Comparison of ENCODE assay signal across 8 cellular contexts in the genomic region with DNA sequence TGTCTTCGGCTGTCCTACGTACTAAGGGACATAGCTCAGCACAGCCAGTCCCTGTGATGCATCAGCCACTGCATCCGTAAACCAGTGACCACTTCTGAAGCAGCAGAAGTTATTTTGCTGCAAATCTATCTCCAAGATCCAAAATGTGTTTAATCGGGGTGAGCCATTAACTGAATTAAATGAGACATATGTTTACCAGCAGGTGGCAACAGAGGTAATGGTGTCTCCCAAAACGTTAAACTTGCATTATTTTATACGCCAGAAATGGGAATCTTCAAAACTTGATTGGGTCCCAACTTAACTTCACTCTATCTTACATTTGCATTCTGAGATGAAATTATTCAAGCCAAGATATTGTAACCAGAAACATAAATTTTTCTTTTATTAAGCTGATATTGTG.
DNase-seq lines count a peak whose midpoint lies in the region; ATAC-seq and TF ChIP-seq lines count a peak whose summit lies in the region.

No MANE protein-coding gene starts in this region.

- no peak for TF ChIP-seq EP300 in Ishikawa (IDR thresholded peaks at IDR 0.05; ENCODE audit: borderline replicate concordance)

- no peaks in the 10 kb centered on the region for H3K27me3 ChIP-seq in MG63

- peak; percentile 42 for DNase-seq in D341Med (ENCODE audit: low spot score)
- DNase-seq in mesothelial cell of epicardium (ENCODE audit: low spot score in 2 of 2, unreplicated experiment in 2 of 2), result no peak
- DNase-seq in MG63, result no peak
- no peak for DNase-seq in activated effector memory CD4-positive, alpha-beta T cell treated with Interleukin-2 at 50 U/mL for 16 hours
- DNase-seq in activated effector memory CD4-positive, alpha-beta T cell treated with anti-CD3 and anti-CD28 coated beads, Interleukin-2, amount 50 U/mL, for 16 hours, result no peak

- H3K9me3 Mint-ChIP-seq in brain (peaks cover 3 to 16% (median 12%) of the 10 kb centered on the region in 5 experiments), mesothelial cell of epicardium (peaks cover 15% of the 10 kb centered on the region)

- H3K4me3 ChIP-seq in MG63, result no peak overlapping the region

- H3K4me3 Mint-ChIP-seq in brain, result no peak overlapping the region
- no peak overlapping the region for H3K4me3 Mint-ChIP-seq in mesothelial cell of epicardium

- peaks cover 3% of the 10 kb centered on the region for H3K27me3 Mint-ChIP-seq in brain
- H3K27me3 Mint-ChIP-seq in mesothelial cell of epicardium (ENCODE audit: low read depth), result no peaks in the 10 kb centered on the region

- H3K27ac Mint-ChIP-seq in brain (peak overlapping the region in 2 of 5 experiments; percentile 16 to 55), mesothelial cell of epicardium (no peak overlapping the region)

- H3K9me3 ChIP-seq in MG63, result peaks cover 3% of the 10 kb centered on the region; the same call in 1 of the 2 replicates

- TF ChIP-seq RAD21 in Ishikawa (IDR thresholded peaks at IDR 0.05; ENCODE audit: low read depth), result peak; percentile 84

- no peak for ATAC-seq in HG02970 (IDR thresholded peaks at IDR 0.05; ENCODE audit: low FRiP score, unreplicated experiment)

- peak; percentile 59 to 64 for TF ChIP-seq CTCF in brain (conservative IDR thresholded peaks at IDR 0.05)
- peak; percentile 44 for TF ChIP-seq CTCF in mesothelial cell of epicardium (IDR thresholded peaks at IDR 0.05; ENCODE audit: unreplicated experiment)

- H3K4me1 Mint-ChIP-seq in brain, result peaks cover 16% of the 10 kb centered on the region
- H3K4me1 Mint-ChIP-seq in mesothelial cell of epicardium, result peaks cover 1% of the 10 kb centered on the region

- H3K36me3 Mint-ChIP-seq in brain, result peaks cover 11% of the 10 kb centered on the region
- peaks cover 4% of the 10 kb centered on the region for H3K36me3 Mint-ChIP-seq in mesothelial cell of epicardium

- no peaks in the 10 kb centered on the region for H3K36me3 ChIP-seq in MG63

TF ChIP-seq in Ishikawa, 13 proteins besides CTCF, POLR2A, EP300 and RAD21:
- TF ChIP-seq FOXM1 (IDR thresholded peaks at IDR 0.05; ENCODE audit: borderline replicate concordance, low read depth) (no peak), EGR1 (IDR thresholded peaks at IDR 0.05) (no peak), ZBTB7A (IDR thresholded peaks at IDR 0.05; ENCODE audit: low read depth) (no peak), NFIC (IDR thresholded peaks at IDR 0.05) (no peak), TAF1 (IDR thresholded peaks at IDR 0.05; ENCODE audit: low read depth) (no peak), TEAD4 (IDR thresholded peaks at IDR 0.05) (no peak), YY1 (IDR thresholded peaks at IDR 0.05; ENCODE audit: low read depth) (no peak), TCF12 (IDR thresholded peaks at IDR 0.05; ENCODE audit: low read depth) (no peak), CREB1 (IDR thresholded peaks at IDR 0.05; ENCODE audit: low read depth) (no peak), CEBPB (IDR thresholded peaks at IDR 0.05) (no peak)
- TF ChIP-seq, protein P1, sequence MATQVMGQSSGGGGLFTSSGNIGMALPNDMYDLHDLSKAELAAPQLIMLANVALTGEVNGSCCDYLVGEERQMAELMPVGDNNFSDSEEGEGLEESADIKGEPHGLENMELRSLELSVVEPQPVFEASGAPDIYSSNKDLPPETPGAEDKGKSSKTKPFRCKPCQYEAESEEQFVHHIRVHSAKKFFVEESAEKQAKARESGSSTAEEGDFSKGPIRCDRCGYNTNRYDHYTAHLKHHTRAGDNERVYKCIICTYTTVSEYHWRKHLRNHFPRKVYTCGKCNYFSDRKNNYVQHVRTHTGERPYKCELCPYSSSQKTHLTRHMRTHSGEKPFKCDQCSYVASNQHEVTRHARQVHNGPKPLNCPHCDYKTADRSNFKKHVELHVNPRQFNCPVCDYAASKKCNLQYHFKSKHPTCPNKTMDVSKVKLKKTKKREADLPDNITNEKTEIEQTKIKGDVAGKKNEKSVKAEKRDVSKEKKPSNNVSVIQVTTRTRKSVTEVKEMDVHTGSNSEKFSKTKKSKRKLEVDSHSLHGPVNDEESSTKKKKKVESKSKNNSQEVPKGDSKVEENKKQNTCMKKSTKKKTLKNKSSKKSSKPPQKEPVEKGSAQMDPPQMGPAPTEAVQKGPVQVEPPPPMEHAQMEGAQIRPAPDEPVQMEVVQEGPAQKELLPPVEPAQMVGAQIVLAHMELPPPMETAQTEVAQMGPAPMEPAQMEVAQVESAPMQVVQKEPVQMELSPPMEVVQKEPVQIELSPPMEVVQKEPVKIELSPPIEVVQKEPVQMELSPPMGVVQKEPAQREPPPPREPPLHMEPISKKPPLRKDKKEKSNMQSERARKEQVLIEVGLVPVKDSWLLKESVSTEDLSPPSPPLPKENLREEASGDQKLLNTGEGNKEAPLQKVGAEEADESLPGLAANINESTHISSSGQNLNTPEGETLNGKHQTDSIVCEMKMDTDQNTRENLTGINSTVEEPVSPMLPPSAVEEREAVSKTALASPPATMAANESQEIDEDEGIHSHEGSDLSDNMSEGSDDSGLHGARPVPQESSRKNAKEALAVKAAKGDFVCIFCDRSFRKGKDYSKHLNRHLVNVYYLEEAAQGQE (IDR thresholded peaks at IDR 0.05; ENCODE audit: low read depth), result no peak
- TF ChIP-seq, protein P2, sequence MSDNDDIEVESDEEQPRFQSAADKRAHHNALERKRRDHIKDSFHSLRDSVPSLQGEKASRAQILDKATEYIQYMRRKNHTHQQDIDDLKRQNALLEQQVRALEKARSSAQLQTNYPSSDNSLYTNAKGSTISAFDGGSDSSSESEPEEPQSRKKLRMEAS (IDR thresholded peaks at IDR 0.05), result no peak
- TF ChIP-seq, protein P3, sequence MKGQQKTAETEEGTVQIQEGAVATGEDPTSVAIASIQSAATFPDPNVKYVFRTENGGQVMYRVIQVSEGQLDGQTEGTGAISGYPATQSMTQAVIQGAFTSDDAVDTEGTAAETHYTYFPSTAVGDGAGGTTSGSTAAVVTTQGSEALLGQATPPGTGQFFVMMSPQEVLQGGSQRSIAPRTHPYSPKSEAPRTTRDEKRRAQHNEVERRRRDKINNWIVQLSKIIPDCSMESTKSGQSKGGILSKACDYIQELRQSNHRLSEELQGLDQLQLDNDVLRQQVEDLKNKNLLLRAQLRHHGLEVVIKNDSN (IDR thresholded peaks at IDR 0.05), result no peak
